ENCODE assay signal across 8 cellular contexts in genomic region chr14:106586098-106586704, GRCh38.
DNase-seq lines count a peak whose midpoint lies in the region; ATAC-seq and TF ChIP-seq lines count a peak whose summit lies in the region.

No MANE protein-coding gene starts in this region.

- ATAC-seq in HG03571 (IDR thresholded peaks at IDR 0.05; ENCODE audit: unreplicated experiment) (peak; percentile 60), HG02852 (IDR thresholded peaks at IDR 0.05; ENCODE audit: unreplicated experiment) (no peak)

- no peak overlapping the region for H3K27ac ChIP-seq in brain microvascular endothelial cell

- TF ChIP-seq CTCF in brain microvascular endothelial cell (IDR thresholded peaks at IDR 0.05; ENCODE audit: low read depth, low read length, missing control alignments): peak; percentile 20

- H3K4me3 ChIP-seq in brain microvascular endothelial cell (ENCODE audit: low read depth, low read length): no peak overlapping the region

- in situ Hi-C loops in brain microvascular endothelial cell (cut with HindIII; ENCODE audit: low pct_ligation_motif_present, low sequenced_read_pairs): no loop called here

- peak; percentile 46 for DNase-seq in Daoy (ENCODE audit: low read depth)
- peak in 4 of 5 experiments; percentile 19 to 45 (median 40) for DNase-seq in T-helper 2 cell
- no peak for DNase-seq in brain microvascular endothelial cell
- DNase-seq in stimulated activated CD4-positive, alpha-beta T cell treated with anti-CD3 and anti-CD28 coated beads, TNF-alpha, amount 100 ng/mL, for 48 hours (ENCODE audit: low read depth in 3 of 3): peak; percentile 50 to 75 (median 54)
- no peak for DNase-seq in GOT3 (lab: John Stamatoyannopoulos, UW)
- DNase-seq in NCI-H2081 (lab: John Stamatoyannopoulos, UW): no peak

- H3K27me3 ChIP-seq in brain microvascular endothelial cell (replicated peaks): no peaks in the 10 kb centered on the region

- H3K36me3 ChIP-seq in brain microvascular endothelial cell (replicated peaks): no peaks in the 10 kb centered on the region

Comparison
In these comparisons a context has a peak if more than half of its experiments do, and no peak if none do; other contexts are left out.
1. DNase-seq: peak in Daoy (single experiment), T-helper 2 cell (4 of 5) and stimulated activated CD4-positive, alpha-beta T cell treated with anti-CD3 and anti-CD28 coated beads, TNF-alpha, amount 100 ng/mL, for 48 hours (3 of 3); none in brain microvascular endothelial cell (single experiment), GOT3 (single experiment) and NCI-H2081 (0 of 2).